ENCODE assay signal across 9 cellular contexts in the genomic region with DNA sequence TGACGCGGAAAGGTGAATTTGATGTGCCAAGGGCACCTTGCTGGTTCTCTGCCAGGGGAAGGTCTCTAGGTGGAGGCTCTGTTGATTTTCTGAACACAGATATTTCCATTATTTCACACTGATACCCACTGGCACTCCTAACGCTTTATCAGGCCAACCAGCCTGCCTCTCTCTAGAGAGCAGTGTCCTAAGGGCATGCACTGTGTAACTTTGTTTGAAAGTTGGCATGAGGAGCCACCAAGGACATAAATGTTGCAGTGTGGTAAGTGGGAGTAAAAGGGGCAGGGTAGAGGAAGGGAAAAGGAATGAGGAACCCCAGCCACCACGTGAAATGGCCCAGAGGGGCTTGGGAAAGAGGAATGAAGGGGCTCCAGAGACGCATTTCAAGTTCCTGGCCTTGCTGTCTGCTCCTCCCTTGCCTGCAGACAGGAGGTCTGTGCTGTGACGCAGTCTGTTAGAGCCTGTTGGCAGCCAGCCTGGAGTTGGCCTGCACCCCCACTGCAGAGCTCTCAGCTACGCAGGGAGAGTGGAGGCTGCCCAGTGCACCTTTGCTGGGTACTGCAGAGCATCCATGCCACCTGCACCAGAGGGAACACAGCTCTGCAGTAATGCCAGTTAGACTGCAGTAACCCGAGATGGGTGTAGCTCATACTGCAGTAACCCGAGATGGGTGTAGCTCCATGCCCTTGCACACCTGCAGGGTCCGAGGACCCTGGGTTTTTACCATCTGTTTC.
DNase-seq lines count a peak whose midpoint lies in the region; ATAC-seq, FAIRE-seq and TF ChIP-seq lines count a peak whose summit lies in the region.
"Had no signal": no experiment of that assay in that cellular context is flagged by ENCODE, and none has a peak within 500 bp of the region (broad histone marks: within the 10 kb centered on the region; RNA-seq: fewer than 3 reads in every experiment).

No MANE protein-coding gene starts in this region.

- H3K27ac ChIP-seq in A673 (ENCODE audit: low read depth, low read length, poor library complexity, severe bottlenecking) (no peak overlapping the region), layer of hippocampus (ENCODE audit: low read depth, low read length) (peak overlapping the region; percentile 38), small intestine (ENCODE audit: low read depth in 1 of 2, low read length in 1 of 2) (no peak overlapping the region)

- no TSS peak for BruUV-seq in A673 (replicated peaks; lab: Mats Ljungman, UMichigan)

- H3K36me3 ChIP-seq in A673 (ENCODE audit: insufficient read depth, low read length, poor library complexity, severe bottlenecking) (no peaks in the 10 kb centered on the region), bronchial epithelial cell (ENCODE audit: control insufficient read depth, insufficient read depth, low read length) (no peaks in the 10 kb centered on the region), small intestine (ENCODE audit: control insufficient read depth in 2 of 2, insufficient read depth in 2 of 2, low read length in 2 of 2) (no peaks in the 10 kb centered on the region)

- POLR2A ChIA-PET in A673 (lab: Charles Lee; ENCODE audit: low non-redundant PET): no interaction called here

- peak; percentile 17 for DNase-seq in A673 (ENCODE audit: low spot score)
- peak; percentile 44 for DNase-seq in NCI-H2029 treated with DMSO at 0.1 percent for 48 hours (lab: John Stamatoyannopoulos, UW)
- peak; percentile 23 for DNase-seq in bronchial epithelial cell (ENCODE audit: low read depth)
- no peak for DNase-seq in RCC 7860 (ENCODE audit: low spot score)
- DNase-seq in ecto neural progenitor cell (ENCODE audit: low spot score): no peak
- no peak for DNase-seq in small intestine
- DNase-seq: activated naive CD4-positive, alpha-beta T cell treated with Interleukin-2 at 50 U/mL for 16 hours had no signal

- whole genome bisulfite sequencing in small intestine, 3 donors: 38 to 53% (median 48%) methylated on average over 10 of the region's 10 CpGs

- intact Hi-C loops in A673 (cut with micrococcal nuclease; ENCODE audit: unreplicated experiment): no loop called here

- CTCF ChIA-PET in A673 (lab: Charles Lee): no interaction called here

- H3K4me3 ChIP-seq in A673 (ENCODE audit: low read depth, low read length, poor library complexity, severe bottlenecking) (no peak overlapping the region), bronchial epithelial cell (ENCODE audit: low read depth, low read length) (no peak overlapping the region), small intestine (ENCODE audit: low read depth in 1 of 2, low read length in 2 of 2) (no peak overlapping the region)

- no peak for TF ChIP-seq CTCF in A673 (conservative IDR thresholded peaks at IDR 0.05; ENCODE audit: low read depth, low read length)
- TF ChIP-seq CTCF in bronchial epithelial cell (IDR thresholded peaks at IDR 0.05; ENCODE audit: insufficient read depth, low read length, severe bottlenecking): no peak

- H3K4me1 ChIP-seq in A673 (ENCODE audit: insufficient read depth, low read length, poor library complexity, severe bottlenecking): no peaks in the 10 kb centered on the region
- H3K4me1 ChIP-seq in small intestine (ENCODE audit: control insufficient read depth in 2 of 2, insufficient read depth in 1 of 2, low read depth in 1 of 2, low read length in 1 of 2): no peaks in the 10 kb centered on the region

- H3K27me3 ChIP-seq in A673 (replicated peaks; ENCODE audit: insufficient read depth, low read depth, low read length, poor library complexity): peaks cover 3% of the 10 kb centered on the region
- no peaks in the 10 kb centered on the region for H3K27me3 ChIP-seq in bronchial epithelial cell (ENCODE audit: control insufficient read depth, insufficient read depth, low read length)
- no peaks in the 10 kb centered on the region for H3K27me3 ChIP-seq in layer of hippocampus (ENCODE audit: control insufficient read depth, insufficient read depth, low read length)
- H3K27me3 ChIP-seq in small intestine (ENCODE audit: control insufficient read depth in 2 of 2, insufficient read depth in 2 of 2, low read length in 2 of 2): no peaks in the 10 kb centered on the region

- FAIRE-seq in bronchial epithelial cell (lab: Jason Lieb, UNC) (peak; percentile 32), RCC 7860 (lab: Jason Lieb, UNC) (no peak), small intestine (lab: Jason Lieb, UNC) (no peak)

- ATAC-seq in HG02798 (IDR thresholded peaks at IDR 0.05; ENCODE audit: poor library complexity, unreplicated experiment): no peak

- H3K9me3 ChIP-seq in A673 (ENCODE audit: low read depth, low read length, poor library complexity, severe bottlenecking): no peaks in the 10 kb centered on the region
- no peaks in the 10 kb centered on the region for H3K9me3 ChIP-seq in small intestine (ENCODE audit: control insufficient read depth, low read depth)

Comparison
In these comparisons a context has a peak if more than half of its experiments do, and no peak if none do; other contexts are left out.
1. DNase-seq: peak in A673 (single experiment), NCI-H2029 treated with DMSO at 0.1 percent for 48 hours (single experiment) and bronchial epithelial cell (single experiment); none in RCC 7860 (single experiment), ecto neural progenitor cell (single experiment) and small intestine (single experiment).